ENCODE assay signal across 28 cellular contexts in genomic region chr20:16885746-16886145, GRCh38.
"Had no signal": no experiment of that assay in that cellular context is flagged by ENCODE, and none has a peak within 500 bp of the region (broad histone marks: within the 10 kb centered on the region; RNA-seq: fewer than 3 reads in every experiment).

No MANE protein-coding gene starts in this region.

- ATAC-seq: effector memory CD8-positive, alpha-beta T cell; esophagus mucosa; foreskin keratinocyte; gastrocnemius medialis; heart left ventricle; heart right ventricle had no signal

- H3K27ac Mint-ChIP-seq: dendritic cell treated with granulocyte-macrophage colony-stimulating factor and Interleukin-4, amounts not matched to agents 40 ng/mL and 50 ng/mL, for 4 days; effector memory CD8-positive, alpha-beta T cell; endodermal cell had no signal

- DNase-seq: colonic mucosa; cortex of kidney; dermis blood vessel endothelial cell; dorsolateral prefrontal cortex; effector CD4-positive, alpha-beta T cell; effector CD8-positive, alpha-beta T cell; effector memory CD4-positive, alpha-beta T cell; effector memory CD8-positive, alpha-beta T cell; endodermal cell; erythroblast; esophagus squamous epithelium; foreskin fibroblast; foreskin keratinocyte; foreskin melanocyte; gastrocnemius medialis; glutamatergic neuron; head of caudate nucleus; heart left ventricle; heart right ventricle had no signal

- H3K4me1 Mint-ChIP-seq: endodermal cell had no signal

- FAIRE-seq: colon, endometrium, endothelial cell of umbilical vein, frontal cortex had no signal

- H3K9me3 Mint-ChIP-seq: endodermal cell had no signal

- H3K9me3 ChIP-seq: colonic mucosa, esophagus muscularis mucosa, esophagus squamous epithelium, gastrocnemius medialis had no signal

- H3K36me3 ChIP-seq: colonic mucosa, esophagus muscularis mucosa, esophagus squamous epithelium, gastrocnemius medialis, heart left ventricle, heart right ventricle had no signal

- H3K4me3 ChIP-seq: colonic mucosa, coronary artery, dorsolateral prefrontal cortex, esophagus muscularis mucosa, esophagus squamous epithelium, gastrocnemius medialis, heart left ventricle, heart right ventricle had no signal

- H3K4me1 ChIP-seq: colonic mucosa, esophagus muscularis mucosa, esophagus squamous epithelium, foreskin keratinocyte, gastrocnemius medialis, heart left ventricle, heart right ventricle had no signal

- H3K4me3 Mint-ChIP-seq: dendritic cell treated with granulocyte-macrophage colony-stimulating factor and Interleukin-4, amounts not matched to agents 40 ng/mL and 50 ng/mL, for 4 days; effector memory CD8-positive, alpha-beta T cell; endodermal cell had no signal

- H3K27me3 Mint-ChIP-seq: dendritic cell treated with granulocyte-macrophage colony-stimulating factor and Interleukin-4, amounts not matched to agents 40 ng/mL and 50 ng/mL, for 4 days; effector memory CD8-positive, alpha-beta T cell had no signal

- H3K27ac ChIP-seq: colonic mucosa, coronary artery, dorsolateral prefrontal cortex, epithelial cell of prostate, esophagus muscularis mucosa, esophagus squamous epithelium, foreskin keratinocyte, gastrocnemius medialis, heart left ventricle, heart right ventricle had no signal

- H3K27me3 ChIP-seq: colonic mucosa, esophagus muscularis mucosa, esophagus squamous epithelium, foreskin keratinocyte, gastrocnemius medialis, heart left ventricle, heart right ventricle had no signal
